ENCODE assay signal across 13 cellular contexts in genomic region chr10:802506-802905, GRCh38.
"Had no signal": no experiment of that assay in that cellular context is flagged by ENCODE, and none has a peak within 500 bp of the region (broad histone marks: within the 10 kb centered on the region; RNA-seq: fewer than 3 reads in every experiment).

No MANE protein-coding gene starts in this region.

- ATAC-seq: activated CD4-positive, CD25-positive, alpha-beta regulatory T cell treated with anti-CD3 and anti-CD28 coated beads, Interleukin-2, amount 50 U/mL, for 24 hours; sciatic nerve had no signal

- H3K4me1 Mint-ChIP-seq: brain had no signal

- H3K4me3 Mint-ChIP-seq: activated naive CD8-positive, alpha-beta T cell treated with anti-CD3 and anti-CD28 coated beads, Interleukin-2, amount 10 ng/mL, durations not matched to agents 7 days and 5 days; brain; central memory CD8-positive, alpha-beta T cell had no signal

- H3K27ac Mint-ChIP-seq: activated naive CD8-positive, alpha-beta T cell treated with anti-CD3 and anti-CD28 coated beads, Interleukin-2, amount 10 ng/mL, durations not matched to agents 7 days and 5 days; brain had no signal

- H3K27me3 Mint-ChIP-seq: activated naive CD8-positive, alpha-beta T cell treated with anti-CD3 and anti-CD28 coated beads, Interleukin-2, amount 10 ng/mL, durations not matched to agents 7 days and 5 days; central memory CD8-positive, alpha-beta T cell had no signal

- DNase-seq: activated gamma-delta T cell treated with Interleukin-2 at 50 U/mL for 16 hours; cortex of kidney; effector CD8-positive, alpha-beta T cell; foreskin fibroblast; hypothalamus; kidney; stimulated activated CD4-positive, alpha-beta T cell treated with anti-CD3 and anti-CD28 coated beads, Interleukin-1b, Interleukin-23, amount 100 ng/mL, for 48 hours; T-helper 9 cell had no signal
